Comparison of ENCODE assay signal across 10 cellular contexts in genomic region chr5:6686916-6687409, GRCh38. TPM values are rescaled to one million over a fixed set of nuclear protein-coding genes. Genes with fewer than 3 reads are reported as not detected.
DNase-seq lines count a peak whose midpoint lies in the region; ATAC-seq and TF ChIP-seq lines count a peak whose summit lies in the region.
"Had no signal": no experiment of that assay in that cellular context is flagged by ENCODE, and none has a peak within 500 bp of the region (broad histone marks: within the 10 kb centered on the region; RNA-seq: fewer than 3 reads in every experiment).

No MANE protein-coding gene starts in this region.

- TF ChIP-seq POLR2A in testis (IDR thresholded peaks at IDR 0.05), result no peak

- H3K27ac Mint-ChIP-seq in activated T-cell treated with anti-CD3 and anti-CD28 coated beads, Interleukin-2, amount 50 U/mL, for 72 hours, result no peak overlapping the region

- intact Hi-C loops in left colon (cut with DNase I, micrococcal nuclease), result no loop called here
- intact Hi-C loops in testis (cut with DNase I; ENCODE audit: low total_unique reads), result no loop called here

- no peak overlapping the region for H3K27ac ChIP-seq in testis
- H3K27ac ChIP-seq: C4-2B had no signal

- no peak for DNase-seq in activated T-cell treated with anti-CD3 and anti-CD28 coated beads, Interleukin-2, amount 50 U/mL, for 72 hours
- no peak for DNase-seq in activated T-cell treated with anti-CD3 and anti-CD28 coated beads, Interleukin-2, amount 50 U/mL, for 1 hour
- DNase-seq in choroid plexus epithelial cell (ENCODE audit: low read depth), result peak; percentile 70
- no peak for DNase-seq in left colon
- DNase-seq in testis, result peak; percentile 46
- DNase-seq in activated T-cell treated with anti-CD3 and anti-CD28 coated beads for 4 hours, result no peak
- DNase-seq in NCI-H1092 treated with DMSO at 0.1 percent for 48 hours (lab: John Stamatoyannopoulos, UW), result no peak
- DNase-seq: stimulated activated CD4-positive, alpha-beta T cell treated with anti-CD3 and anti-CD28 coated beads, Interleukin-4, amount 100 ng/mL, for 24 hours had no signal

- WGBS in testis, 2 donors, result 1 to 4% methylated on average over 22 of the region's 22 CpGs

- no peaks in the 10 kb centered on the region for H3K4me1 ChIP-seq in testis

- H3K4me3 Mint-ChIP-seq in activated T-cell treated with anti-CD3 and anti-CD28 coated beads, Interleukin-2, amount 50 U/mL, for 72 hours, result peak overlapping the region; percentile 4 to 49

- H3K36me3 Mint-ChIP-seq in activated T-cell treated with anti-CD3 and anti-CD28 coated beads, Interleukin-2, amount 50 U/mL, for 72 hours (ENCODE audit: insufficient read depth in 2 of 2), result no peaks in the 10 kb centered on the region

- TF ChIP-seq CTCF in choroid plexus epithelial cell (conservative IDR thresholded peaks at IDR 0.05; ENCODE audit: low read depth, low read length), result no peak
- TF ChIP-seq CTCF in testis (IDR thresholded peaks at IDR 0.05), result no peak

- no peaks in the 10 kb centered on the region for H3K9me3 Mint-ChIP-seq in activated T-cell treated with anti-CD3 and anti-CD28 coated beads, Interleukin-2, amount 50 U/mL, for 72 hours

- no peaks in the 10 kb centered on the region for H3K27me3 ChIP-seq in testis

- ATAC-seq in activated T-cell treated with anti-CD3 and anti-CD28 coated beads, Interleukin-2, amount 50 U/mL, for 72 hours (replicated peaks in 1 of 2), result peak in 1 of 2 donors; percentile 45
- ATAC-seq in left colon, result peak; percentile 57
- no peak for ATAC-seq in GM21737 (IDR thresholded peaks at IDR 0.05; ENCODE audit: unreplicated experiment)

- peaks cover 66% of the 10 kb centered on the region for H3K27me3 Mint-ChIP-seq in activated T-cell treated with anti-CD3 and anti-CD28 coated beads, Interleukin-2, amount 50 U/mL, for 72 hours (ENCODE audit: low read depth)

- peak overlapping the region; percentile 51 for H3K4me3 ChIP-seq in choroid plexus epithelial cell (ENCODE audit: low read depth, low read length)
- no peak overlapping the region for H3K4me3 ChIP-seq in testis

- H3K36me3 ChIP-seq in testis (ENCODE audit: low read depth, missing control alignments), result no peaks in the 10 kb centered on the region

- peaks cover 13% of the 10 kb centered on the region for H3K4me1 Mint-ChIP-seq in activated T-cell treated with anti-CD3 and anti-CD28 coated beads, Interleukin-2, amount 50 U/mL, for 72 hours (ENCODE audit: low read depth)

- H3K9me3 ChIP-seq in testis, result no peaks in the 10 kb centered on the region

RNA-seq across cellular contexts. Expression of gene TENT4A, which starts 26.3 kb away (rescaled TPM):
- total RNA-seq in activated T-cell treated with anti-CD3 and anti-CD28 coated beads, Interleukin-2, amount 50 U/mL, for 72 hours, result 10 to 100 TPM; 45.0 to 49.8 TPM
- total RNA-seq in left colon (10 to 100 TPM; 16.5 to 18.5 TPM), testis (10 to 100 TPM; 46.2 to 51.3 TPM)
- 23.1 TPM for polyA plus RNA-seq in testis (ENCODE audit: insufficient read depth, low read depth, low replicate concordance)

RNA-seq across cellular contexts. Expression of gene SRD5A1, which starts 53.7 kb away (rescaled TPM):
- 10 to 100 TPM; 16.4 to 22.8 TPM for total RNA-seq in activated T-cell treated with anti-CD3 and anti-CD28 coated beads, Interleukin-2, amount 50 U/mL, for 72 hours
- total RNA-seq in left colon, result 10 to 100 TPM; 16.3 to 18.9 TPM
- 10 to 100 TPM in 1 of 2 donors, 1 to 10 TPM in 1; 7.9 to 13.9 TPM for total RNA-seq in testis
- polyA plus RNA-seq in testis (ENCODE audit: insufficient read depth, low read depth, low replicate concordance), result 3.8 TPM

RNA-seq across cellular contexts. Expression of gene NSUN2, which starts 54.1 kb away (rescaled TPM):
- 10 to 100 TPM; 78.7 to 79.0 TPM for total RNA-seq in activated T-cell treated with anti-CD3 and anti-CD28 coated beads, Interleukin-2, amount 50 U/mL, for 72 hours
- 10 to 100 TPM; 49.2 to 56.7 TPM for total RNA-seq in left colon
- 10 to 100 TPM; 66.7 to 80.1 TPM for total RNA-seq in testis
- polyA plus RNA-seq in testis (ENCODE audit: insufficient read depth, low read depth, low replicate concordance), result 51.6 TPM

Comparison
In these comparisons a context has a peak if more than half of its experiments do, and no peak if none do; other contexts are left out.
1. DNase-seq: peak in choroid plexus epithelial cell (single experiment) and testis (single experiment); none in activated T-cell treated with anti-CD3 and anti-CD28 coated beads, Interleukin-2, amount 50 U/mL, for 72 hours (0 of 2), activated T-cell treated with anti-CD3 and anti-CD28 coated beads, Interleukin-2, amount 50 U/mL, for 1 hour (single experiment), left colon (0 of 2), activated T-cell treated with anti-CD3 and anti-CD28 coated beads for 4 hours (single experiment) and NCI-H1092 treated with DMSO at 0.1 percent for 48 hours (single experiment).